In the genomic region with DNA sequence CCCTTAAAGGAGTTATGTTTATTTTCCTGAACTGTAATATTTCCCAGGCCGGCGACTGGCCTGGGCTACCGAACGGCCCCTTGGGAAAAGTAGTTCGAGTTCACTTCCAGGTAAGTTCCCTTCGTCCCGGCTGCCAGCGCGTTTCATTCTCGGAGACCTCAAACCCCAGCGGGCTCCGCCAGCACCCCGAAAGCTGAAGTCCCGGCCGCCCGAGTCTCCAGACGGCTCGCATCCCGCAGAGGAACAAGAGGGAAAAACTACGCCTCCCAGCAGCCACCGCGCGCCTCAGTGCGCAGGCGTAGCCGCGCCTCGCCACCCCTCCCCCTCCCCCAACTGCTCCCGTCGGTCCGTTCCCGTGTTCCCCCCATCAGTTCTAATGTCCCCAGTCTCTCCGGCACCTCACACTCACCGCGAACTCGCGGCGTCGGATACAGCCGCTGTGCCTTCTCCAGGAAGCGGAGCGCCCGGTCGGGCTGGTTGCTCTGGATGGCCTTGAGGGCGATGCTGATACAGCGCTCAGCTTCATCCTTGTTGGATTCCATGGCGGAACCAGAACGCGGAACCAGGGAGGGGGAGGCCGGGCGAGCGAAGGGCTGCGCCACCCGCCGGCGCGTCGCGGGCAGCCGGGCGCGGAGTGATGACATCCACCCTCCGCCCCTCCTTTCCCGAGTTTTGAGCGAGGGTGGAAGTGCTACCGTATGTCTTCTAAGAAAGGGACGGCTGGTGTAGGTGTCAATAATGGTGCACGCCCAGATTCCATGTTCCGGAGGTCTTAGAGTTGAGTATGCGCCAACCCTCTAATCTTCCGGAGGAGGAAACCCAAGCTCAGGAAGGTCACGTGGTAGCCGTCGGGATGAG, we compare ENCODE assay signal across 8 cellular contexts. TPM values are rescaled to one million over a fixed set of nuclear protein-coding genes. Genes with fewer than 3 reads are reported as not detected.
DNase-seq lines count a peak whose midpoint lies in the region; ATAC-seq and TF ChIP-seq lines count a peak whose summit lies in the region.

A gene (minus strand): TSS at position 564 of the 858 bp plus-strand sequence. CDS start 22 bp downstream, at position 542.

- H3K9me2 ChIP-seq in PC-3 (replicated peaks; ENCODE audit: low read length): no peaks in the 10 kb centered on the region

- peak; percentile 57 for ATAC-seq in GM21619 (IDR thresholded peaks at IDR 0.05; ENCODE audit: unreplicated experiment)
- ATAC-seq in PC-3: peak; percentile 77

- no peaks in the 10 kb centered on the region for H4K20me1 ChIP-seq in PC-3 (ENCODE audit: low read length)

- H3K4me1 ChIP-seq in PC-3 (ENCODE audit: insufficient read depth, low read length): peaks cover 9% of the 10 kb centered on the region
- H3K4me1 ChIP-seq in mononuclear cell (ENCODE audit: insufficient read depth, low read length): peaks cover 38% of the 10 kb centered on the region

- peak within 1 kb of the TSS; percentile 84 for H3K27ac ChIP-seq in PC-3 (ENCODE audit: low read length)
- peak within 1 kb of the TSS; percentile 95 for H3K27ac ChIP-seq in epithelial cell of prostate

- no TSS peak for BruUV-seq in PC-3 (replicated peaks; lab: Mats Ljungman, UMichigan)

- peak within 1 kb of the TSS; percentile 93 for H3K9ac ChIP-seq in PC-3 (ENCODE audit: low read length)

- H2AFZ ChIP-seq in PC-3 (ENCODE audit: low read length): peak within 1 kb of the TSS; percentile 85

- H3K36me3 ChIP-seq in PC-3 (ENCODE audit: low read depth, low read length): no peaks in the 10 kb centered on the region

- POLR2A ChIA-PET in PC-3 (lab: Charles Lee; ENCODE audit: unreplicated experiment): no interaction called here

- no peaks in the 10 kb centered on the region for H3F3A ChIP-seq in PC-3 (ENCODE audit: low read length, unreplicated experiment)

- TF ChIP-seq CTCF in PC-3 (conservative IDR thresholded peaks at IDR 0.05; ENCODE audit: low read depth, low read length): no peak

- DNase-seq in DMS153 (lab: John Stamatoyannopoulos, UW) (peak; percentile 92), PC-3 (peak; percentile 89), activated T-cell treated with anti-CD3 and anti-CD28 coated beads for 48 hours (ENCODE audit: low read depth) (peak; percentile 88), epithelial cell of prostate (ENCODE audit: low read depth, low spot score) (peak; percentile 73)
- DNase-seq in Jurkat, Clone E6-1 (ENCODE audit: low read depth, low spot score): peak; percentile 94
- peak; percentile 76 to 82 for DNase-seq in stimulated activated CD8-positive, alpha-beta memory T cell treated with anti-CD3 and anti-CD28 coated beads, Interleukin-2, amount 100 ng/mL, for 48 hours (ENCODE audit: low read depth in 2 of 2)

- H3K4me2 ChIP-seq in PC-3 (ENCODE audit: low read length): peak within 1 kb of the TSS; percentile 90

- H3K27me3 ChIP-seq in PC-3 (ENCODE audit: low read length) (no peaks in the 10 kb centered on the region), mononuclear cell (ENCODE audit: insufficient read depth, low read length) (no peaks in the 10 kb centered on the region)

- CTCF ChIA-PET in PC-3 (lab: Charles Lee): no interaction called here

- H3K4me3 ChIP-seq in Jurkat, Clone E6-1 (ENCODE audit: low read length): peak within 1 kb of the TSS; percentile 88
- peak within 1 kb of the TSS; percentile 86 for H3K4me3 ChIP-seq in PC-3 (ENCODE audit: low read length)
- peak within 1 kb of the TSS; percentile 97 for H3K4me3 ChIP-seq in mononuclear cell (ENCODE audit: low read length)

- peaks cover 37% of the 10 kb centered on the region for H3K79me2 ChIP-seq in PC-3 (ENCODE audit: low read length)

- intact Hi-C loops in PC-3 (cut with micrococcal nuclease): no loop called here

- H3K9me3 ChIP-seq in PC-3 (ENCODE audit: low read length) (no peaks in the 10 kb centered on the region), mononuclear cell (ENCODE audit: low read depth, low read length) (no peaks in the 10 kb centered on the region)

RNA-seq across cellular contexts. Expression of the gene that starts here (rescaled TPM):
- 25.7 TPM for polyA plus RNA-seq in Jurkat, Clone E6-1 (2012; ENCODE audit: insufficient read depth, insufficient read length)
- total RNA-seq in PC-3 (2014; rRNA removed) (25.7 and 30.9 TPM in 2 replicates), mononuclear cell (32.1 TPM)

Comparison
In these comparisons a context has a peak if more than half of its experiments do, and no peak if none do; other contexts are left out.
1. Peak in every context shown above with its lines: DNase-seq, ATAC-seq, H3K4me3 ChIP-seq and H3K27ac ChIP-seq.